Comparison of ENCODE assay signal across 19 cellular contexts in genomic region chr4:64780664-64781063, GRCh38.
DNase-seq lines count a peak whose midpoint lies in the region; ATAC-seq, FAIRE-seq and TF ChIP-seq lines count a peak whose summit lies in the region.
"Had no signal": no experiment of that assay in that cellular context is flagged by ENCODE, and none has a peak within 500 bp of the region (broad histone marks: within the 10 kb centered on the region; RNA-seq: fewer than 3 reads in every experiment).

No MANE protein-coding gene starts in this region.

- no peak overlapping the region for H4K91ac ChIP-seq in H1 (replicated peaks; ENCODE audit: insufficient read length, low read length)

- H3K4me3 ChIP-seq in HepG2 (replicated peaks in 1 of 3; ENCODE audit: insufficient read depth in 1 of 3, low read depth in 2 of 3, low read length in 3 of 3) (no peak overlapping the region), right lobe of liver (no peak overlapping the region), H1 (ENCODE audit: extremely low read depth in 1 of 4, insufficient read depth in 2 of 4, low read depth in 3 of 4, low read length in 4 of 4) (no peak overlapping the region), lower leg skin (ENCODE audit: low read depth, poor library complexity, severe bottlenecking) (no peak overlapping the region)
- H3K4me3 ChIP-seq: HAP-1 had no signal

- no peak overlapping the region for H3K14ac ChIP-seq in H1 (ENCODE audit: insufficient read length)

- H3K27ac ChIP-seq in HepG2 (ENCODE audit: extremely low read length, insufficient read depth, low read length): no peak overlapping the region
- no peak overlapping the region for H3K27ac ChIP-seq in right lobe of liver
- H3K27ac ChIP-seq in H1 (ENCODE audit: low read depth, low read length): no peak overlapping the region
- H3K27ac ChIP-seq: C4-2B, HL-60 had no signal

- TF ChIP-seq CTCF in HepG2 (CRISPR knock-in tag; IDR thresholded peaks at IDR 0.05): no peak
- no peak for TF ChIP-seq CTCF in right lobe of liver (IDR thresholded peaks at IDR 0.05)
- no peak for TF ChIP-seq CTCF in H1 (IDR thresholded peaks at IDR 0.05; ENCODE audit: control extremely low read depth in 1 of 3, insufficient read depth in 1 of 3, low read depth in 1 of 3, low read length in 3 of 3)
- no peak for TF ChIP-seq CTCF in lower leg skin (IDR thresholded peaks at IDR 0.05)

- 3% methylated on average over 5 of the region's 5 CpGs for WGBS in HepG2 (ENCODE audit: low lambda C conversion rate)
- 12% methylated on average over 5 of the region's 5 CpGs for WGBS in right lobe of liver (ENCODE audit: insufficient coverage, low coverage, low lambda C conversion rate, missing lambda C conversion rate)
- 59% methylated on average over 5 of the region's 5 CpGs; no CpG with 5 or more reads in 1 of the 2 experiments for WGBS in H1 (ENCODE audit: extremely low coverage in 1 of 2, insufficient coverage in 1 of 2, insufficient read length in 1 of 2, insufficient replicate concordance in 2 of 2, low coverage in 1 of 2, low lambda C conversion rate in 2 of 2, missing lambda C conversion rate in 1 of 2), 2 experiments
- WGBS in lower leg skin, 2 donors: 43% methylated on average over 5 of the region's 5 CpGs

- no TSS peak for BruUV-seq in HepG2 (replicated peaks; lab: Mats Ljungman, UMichigan)

- H3K9ac ChIP-seq in HepG2 (ENCODE audit: insufficient read depth, low read depth, low read length): no peak overlapping the region
- no peak overlapping the region for H3K9ac ChIP-seq in H1 (replicated peaks in 1 of 4; ENCODE audit: extremely low read depth in 1 of 4, low read depth in 3 of 4, low read length in 3 of 4)
- H3K9ac ChIP-seq: SK-N-SH had no signal

- H3K9me3 ChIP-seq in HepG2 (ENCODE audit: low read length): no peaks in the 10 kb centered on the region
- no peaks in the 10 kb centered on the region for H3K9me3 ChIP-seq in right lobe of liver
- no peaks in the 10 kb centered on the region for H3K9me3 ChIP-seq in H1 (ENCODE audit: insufficient read depth in 2 of 2, low read depth in 1 of 2, low read length in 1 of 2)
- H3K9me3 ChIP-seq: HAP-1, SK-N-SH had no signal

- in situ Hi-C loops in HepG2 (cut with HindIII; ENCODE audit: extremely low pct_ligation_motif_present, low pct_unique_long_range_greater_than_20kb): no loop called here

- no peak for FAIRE-seq in HepG2 (lab: Jason Lieb, UNC)
- no peak for FAIRE-seq in H1 (lab: Jason Lieb, UNC)

- H3K4me2 ChIP-seq in HepG2 (ENCODE audit: low read depth, low read length) (no peak overlapping the region), H1 (ENCODE audit: insufficient read depth in 1 of 2, low read depth in 2 of 2, low read length in 2 of 2) (no peak overlapping the region)
- H3K4me2 ChIP-seq: SK-N-SH had no signal

- H3K79me2 ChIP-seq in HepG2 (ENCODE audit: insufficient read depth, low read length) (no peaks in the 10 kb centered on the region), H1 (ENCODE audit: control insufficient read depth in 1 of 2, insufficient read depth in 2 of 2, low read length in 2 of 2) (no peaks in the 10 kb centered on the region)

- 0 out of 2 replicates have a peak overlapping the region, but pooled peaks have one; percentile 40 for H2BK12ac ChIP-seq in H1 (ENCODE audit: low read depth, low read length)

- H2BK120ac ChIP-seq in H1 (replicated peaks; ENCODE audit: low read depth, low read length): peak overlapping the region; percentile 9

- H2BK5ac ChIP-seq in H1 (ENCODE audit: low read depth, low read length): no peak overlapping the region

- ATAC-seq in HepG2 (no peak), right lobe of liver (no peak), HG03521 (IDR thresholded peaks at IDR 0.05; ENCODE audit: unreplicated experiment) (no peak)

- no peak overlapping the region for H3K18ac ChIP-seq in H1 (ENCODE audit: extremely low read depth, low read length)

- TF ChIP-seq POLR2A in HepG2 (IDR thresholded peaks at IDR 0.05; ENCODE audit: insufficient read depth in 1 of 2, low read depth in 2 of 2, low read length in 2 of 2) (no peak), right lobe of liver (IDR thresholded peaks at IDR 0.05) (no peak), H1 (IDR thresholded peaks at IDR 0.05; ENCODE audit: control extremely low read depth in 1 of 2, low read depth in 2 of 2, low read length in 2 of 2) (no peak), lower leg skin (IDR thresholded peaks at IDR 0.05) (no peak)

- H3K56ac ChIP-seq in H1 (replicated peaks; ENCODE audit: insufficient read length, low read depth, low read length): no peak overlapping the region

- no peak overlapping the region for H4K5ac ChIP-seq in H1 (ENCODE audit: insufficient read length, low read depth, low read length)

- intact Hi-C loops in HepG2 (cut with micrococcal nuclease; ENCODE audit: unreplicated experiment) (loop anchor here (10.0 kb wide), 1 partner anchor 134 kb away; no protein-coding TSS in a partner anchor), right lobe of liver (cut with DNase I) (no loop called here), lower leg skin (cut with DNase I; ENCODE audit: low total_unique reads) (no loop called here)

- no peak overlapping the region for H3K23ac ChIP-seq in H1 (ENCODE audit: insufficient read length)

- CTCF ChIA-PET in HepG2 (lab: Yijun Ruan, JAX; ENCODE audit: low intra/inter-chr PET ratio, low total read pairs) (no interaction called here), H1 (lab: Charles Lee; ENCODE audit: partially characterized antibody) (interaction anchor here (1.2 to 2.1 kb wide), 8 partner anchors 34 to 131 kb away, joined by 3 to 7 read pairs (median 4); no protein-coding TSS in a partner anchor)

- no peak overlapping the region for H2BK15ac ChIP-seq in H1 (ENCODE audit: low read length)

- POLR2A ChIA-PET in HepG2 (lab: Yijun Ruan, JAX) (no interaction called here), H1 (lab: Charles Lee; ENCODE audit: partially characterized antibody) (no interaction called here)

- H3K4ac ChIP-seq in H1 (replicated peaks; ENCODE audit: insufficient read length, low read depth, low read length): no peak overlapping the region

- no peak for TF ChIP-seq EP300 in HepG2 (IDR thresholded peaks at IDR 0.05; ENCODE audit: low read depth in 2 of 2, low read length in 2 of 2)
- no peak for TF ChIP-seq EP300 in HepG2 (CRISPR knock-in tag; IDR thresholded peaks at IDR 0.05; ENCODE audit: borderline replicate concordance)
- no peak for TF ChIP-seq EP300 in H1 (IDR thresholded peaks at IDR 0.05; ENCODE audit: borderline replicate concordance in 1 of 2, low read depth in 2 of 2, low read length in 2 of 2)

- no peaks in the 10 kb centered on the region for H3K23me2 ChIP-seq in H1 (ENCODE audit: low read depth, low read length)

- H4K20me1 ChIP-seq in HepG2 (ENCODE audit: insufficient read depth, low read length) (no peaks in the 10 kb centered on the region), H1 (replicated peaks in 1 of 2; ENCODE audit: control insufficient read depth in 1 of 2, insufficient read depth in 2 of 2, low read length in 2 of 2) (no peaks in the 10 kb centered on the region)

- H3K27me3 ChIP-seq in HepG2 (ENCODE audit: control insufficient read depth in 1 of 2, insufficient read depth in 2 of 2, low read length in 2 of 2) (no peaks in the 10 kb centered on the region), right lobe of liver (no peaks in the 10 kb centered on the region), H1 (replicated peaks in 1 of 4; ENCODE audit: control insufficient read depth in 3 of 4, extremely low read depth in 1 of 4, insufficient read depth in 3 of 4, low read length in 3 of 4) (peaks cover 0 to 1% (median 0%) of the 10 kb centered on the region in 4 experiments; a peak in 1 of 7 replicates)

- peak overlapping the region; percentile 77; the same call in 1 of the 2 replicates for H2BK20ac ChIP-seq in H1 (ENCODE audit: low read length)

- no peaks in the 10 kb centered on the region for H3K79me1 ChIP-seq in H1 (ENCODE audit: low read depth, low read length)

- no peak overlapping the region for H4K8ac ChIP-seq in H1 (ENCODE audit: extremely low read depth, insufficient read depth, low read length)

- H2AFZ ChIP-seq in HepG2 (ENCODE audit: low read length) (no peak overlapping the region), H1 (ENCODE audit: low read length) (0 out of 2 replicates have a peak overlapping the region, but pooled peaks have one; percentile 47)

- TF ChIP-seq RAD21 in HepG2 (CRISPR knock-in tag; IDR thresholded peaks at IDR 0.05): no peak
- no peak for TF ChIP-seq RAD21 in H1 (IDR thresholded peaks at IDR 0.05 in 1 of 2, conservative IDR thresholded peaks at IDR 0.05 in 1 of 2; ENCODE audit: low read depth in 2 of 2, low read length in 2 of 2)

- H3K36me3 ChIP-seq in HepG2 (replicated peaks in 1 of 2; ENCODE audit: control insufficient read depth in 1 of 2, insufficient read depth in 2 of 2, low read length in 2 of 2) (no peaks in the 10 kb centered on the region), right lobe of liver (no peaks in the 10 kb centered on the region), H1 (ENCODE audit: control insufficient read depth in 2 of 4, insufficient read depth in 4 of 4, low read length in 3 of 4) (no peaks in the 10 kb centered on the region)
- H3K36me3 ChIP-seq: HAP-1 had no signal

- no peaks in the 10 kb centered on the region for H3K4me1 ChIP-seq in HepG2 (ENCODE audit: insufficient read depth, low read length)
- H3K4me1 ChIP-seq in right lobe of liver: no peaks in the 10 kb centered on the region
- peaks cover 0 to 3% (median 1%) of the 10 kb centered on the region in 4 experiments; a peak in 2 of 7 replicates for H3K4me1 ChIP-seq in H1 (replicated peaks in 1 of 4; ENCODE audit: control insufficient read depth in 3 of 4, insufficient read depth in 4 of 4, low read length in 3 of 4)
- H3K4me1 ChIP-seq: HAP-1 had no signal

- no peak overlapping the region for H2AK5ac ChIP-seq in H1 (ENCODE audit: low read depth, low read length)

- DNase-seq in HepG2 (ENCODE audit: low spot score) (no peak), right lobe of liver (no peak), NCI-H69 (lab: John Stamatoyannopoulos, UW) (peak; percentile 27), H1 (ENCODE audit: low read depth in 1 of 2, low spot score in 2 of 2) (no peak), lower leg skin (ENCODE audit: low spot score in 2 of 2) (no peak)
- no peak for DNase-seq in activated effector memory CD4-positive, alpha-beta T cell treated with Interleukin-2 at 50 U/mL for 16 hours
- DNase-seq: AML-193, GF-D8, NCI-H1092 treated with DMSO at 0.1 percent for 48 hours, NCI-H187, NCI-H2171, RPMI8226, SHP77 treated with DMSO at 0.1 percent for 48 hours, SK-N-SH, T-helper 1 cell had no signal

TF ChIP-seq in H1, 55 proteins besides CTCF, POLR2A, EP300 and RAD21:
- TF ChIP-seq ZNF274 (IDR thresholded peaks at IDR 0.05; ENCODE audit: borderline replicate concordance, extremely low read depth, low read length) (no peak), ASH2L (IDR thresholded peaks at IDR 0.05; ENCODE audit: low read length) (no peak), RNF2 (IDR thresholded peaks at IDR 0.05; ENCODE audit: borderline replicate concordance, low read depth, low read length, missing control alignments, poor library complexity, severe bottlenecking) (no peak), MAFK (IDR thresholded peaks at IDR 0.05; ENCODE audit: low read depth, low read length) (0 out of 2 replicates have a peak, but pooled peaks have one; percentile 13)

Comparison
In these comparisons a context has a peak if more than half of its experiments do, and no peak if none do; other contexts are left out.
1. Of the 41 proteins assayed by ChIP-seq in both HepG2 and H1: peak only in HepG2: none; only in H1: none; in both: MAFK; in neither: 40.